ENCODE assay signal across 21 cellular contexts in genomic region chr21:45164124-45164511, GRCh38.
DNase-seq lines count a peak whose midpoint lies in the region; ATAC-seq and TF ChIP-seq lines count a peak whose summit lies in the region.
"Had no signal": no experiment of that assay in that cellular context is flagged by ENCODE, and none has a peak within 500 bp of the region (broad histone marks: within the 10 kb centered on the region; RNA-seq: fewer than 3 reads in every experiment).

No MANE protein-coding gene starts in this region.

- H3K4me1 ChIP-seq in ascending aorta (peaks cover 5 to 34% of the 10 kb centered on the region in 2 donors), thoracic aorta (ENCODE audit: control insufficient read depth in 1 of 2, low read depth in 2 of 2) (peaks cover 22 to 54% of the 10 kb centered on the region in 2 donors)
- H3K4me1 ChIP-seq: colonic mucosa, pancreas had no signal

- DNase-seq in ascending aorta (ENCODE audit: low spot score in 2 of 2) (no peak), Right ventricle myocardium inferior (ENCODE audit: missing footprints) (no peak), occipital lobe (lab: John Stamatoyannopoulos, UW) (peak; percentile 19), thoracic aorta (ENCODE audit: low spot score) (no peak), hippocampal formation (lab: John Stamatoyannopoulos, UW) (no peak), NCI-H187 (lab: John Stamatoyannopoulos, UW) (no peak), GF-D8 (lab: John Stamatoyannopoulos, UW) (no peak)
- no peak for DNase-seq in stimulated activated CD4-positive, alpha-beta T cell treated with anti-CD3 and anti-CD28 coated beads, Interleukin-4, amount 100 ng/mL, for 1 hour
- DNase-seq: activated CD4-positive, alpha-beta T cell treated with anti-CD3 and anti-CD28 coated beads for 1 hour; activated gamma-delta T cell treated with Interleukin-2 at 50 U/mL for 16 hours; AML-193; colonic mucosa; COR-L47; foreskin melanocyte; NCI-H1436; NCI-H2171 treated with DMSO at 0.1 percent for 48 hours; NCI-H748 treated with DMSO at 0.1 percent for 48 hours; pancreas; PC-3; stomach had no signal

- no peaks in the 10 kb centered on the region for H3K27me3 ChIP-seq in ascending aorta
- H3K27me3 ChIP-seq in thoracic aorta (replicated peaks; ENCODE audit: insufficient read depth), result no peaks in the 10 kb centered on the region
- H3K27me3 ChIP-seq: colonic mucosa, pancreas, stomach had no signal

- TF ChIP-seq CTCF in ascending aorta (IDR thresholded peaks at IDR 0.05) (no peak), thoracic aorta (IDR thresholded peaks at IDR 0.05) (no peak)

- no peak overlapping the region for H3K4me3 ChIP-seq in ascending aorta
- no peak overlapping the region for H3K4me3 ChIP-seq in thoracic aorta
- H3K4me3 ChIP-seq: colonic mucosa, pancreas, stomach had no signal

- ATAC-seq in Right ventricle myocardium inferior (peak; percentile 72), thoracic aorta (ENCODE audit: insufficient number of reproducible peaks, low FRiP score, low read depth) (no peak)
- ATAC-seq: HepG2, pancreas, PC-3 had no signal

- H3K9me3 ChIP-seq in ascending aorta (no peaks in the 10 kb centered on the region), thoracic aorta (no peaks in the 10 kb centered on the region)
- H3K9me3 ChIP-seq: colonic mucosa, pancreas, stomach had no signal

- H3K36me3 ChIP-seq in ascending aorta (peaks cover 5 to 9% of the 10 kb centered on the region in 2 donors), thoracic aorta (no peaks in the 10 kb centered on the region)
- H3K36me3 ChIP-seq: colonic mucosa, pancreas had no signal

- H3K27ac ChIP-seq in ascending aorta (peak overlapping the region; percentile 25 to 35), thoracic aorta (peak overlapping the region; percentile 17 to 35)
- H3K27ac ChIP-seq: colonic mucosa, pancreas had no signal

- intact Hi-C loops in ascending aorta (cut with DNase I) (loop anchor here (10.0 kb wide), 1 partner anchor 281 kb away; no protein-coding TSS in a partner anchor), Right ventricle myocardium inferior (cut with DNase I) (no loop called here)
